25 cellular contexts compared by ENCODE assay signal in genomic region chr3:65999606-66000005, GRCh38. TPM values are rescaled to one million over a fixed set of nuclear protein-coding genes. Genes with fewer than 3 reads are reported as not detected.
DNase-seq lines count a peak whose midpoint lies in the region; ATAC-seq and TF ChIP-seq lines count a peak whose summit lies in the region.
"Had no signal": no experiment of that assay in that cellular context is flagged by ENCODE, and none has a peak within 500 bp of the region (broad histone marks: within the 10 kb centered on the region; RNA-seq: fewer than 3 reads in every experiment).

No MANE protein-coding gene starts in this region.

- WGBS in liver = 47% methylated on average over 8 of the region's 8 CpGs
- WGBS in stomach, 5 donors = 33 to 61% (median 49%) methylated on average over 8 of the region's 8 CpGs
- 84% methylated on average over 8 of the region's 8 CpGs for WGBS in suprapubic skin

- H3K27ac ChIP-seq in HUES6 (ENCODE audit: low read depth, low read length) = peak overlapping the region; percentile 41; the same call in 1 of the 2 replicates
- peak overlapping the region; percentile 26 to 64 for H3K27ac ChIP-seq in liver (ENCODE audit: low read depth in 1 of 2, low read length in 2 of 2)
- peak overlapping the region in 4 of 5 donors; percentile 42 to 66 (median 60) for H3K27ac ChIP-seq in stomach
- H3K27ac ChIP-seq in suprapubic skin = no peak overlapping the region
- H3K27ac ChIP-seq: BLaER1, GM23248, Peyer's patch had no signal

- TF ChIP-seq RAD21 in liver (IDR thresholded peaks at IDR 0.05) = peak; percentile 34 to 59

- H3K27me3 ChIP-seq in HUES6 (ENCODE audit: control insufficient read depth, insufficient read depth, low read length) (no peaks in the 10 kb centered on the region), liver (ENCODE audit: control insufficient read depth in 4 of 4, insufficient read depth in 4 of 4, low read length in 3 of 4) (no peaks in the 10 kb centered on the region), stomach (no peaks in the 10 kb centered on the region), suprapubic skin (no peaks in the 10 kb centered on the region)
- H3K27me3 ChIP-seq: BLaER1, MG63, Peyer's patch had no signal

- TF ChIP-seq CTCF in epithelial cell of proximal tubule (conservative IDR thresholded peaks at IDR 0.05; ENCODE audit: low read depth, low read length) (no peak), liver (IDR thresholded peaks at IDR 0.05; ENCODE audit: low read depth, low read length, missing input control) (no peak), stomach (IDR thresholded peaks at IDR 0.05) (no peak), suprapubic skin (IDR thresholded peaks at IDR 0.05) (no peak)

- H3K4me1 ChIP-seq in HUES6 (ENCODE audit: control insufficient read depth, insufficient read depth, low read length) (peaks cover 37% of the 10 kb centered on the region), liver (ENCODE audit: control insufficient read depth in 4 of 4, insufficient read depth in 4 of 4, low read length in 3 of 4) (peaks cover 15 to 33% (median 19%) of the 10 kb centered on the region in 4 donors), stomach (peaks cover 5 to 53% (median 20%) of the 10 kb centered on the region in 4 donors), suprapubic skin (peaks cover 23% of the 10 kb centered on the region)
- H3K4me1 ChIP-seq: Peyer's patch had no signal

- H3K4me3 ChIP-seq in HUES6 (ENCODE audit: low read depth, low read length) = no peak overlapping the region
- H3K4me3 ChIP-seq in epithelial cell of proximal tubule (ENCODE audit: low read depth, low read length) = peak overlapping the region; percentile 41
- H3K4me3 ChIP-seq in liver (ENCODE audit: low read depth in 1 of 3, low read length in 3 of 3) = peak overlapping the region in 1 of 3 donors; percentile 45
- H3K4me3 ChIP-seq in stomach = no peak overlapping the region
- H3K4me3 ChIP-seq in suprapubic skin = no peak overlapping the region
- H3K4me3 ChIP-seq: BLaER1, GM12878, GM23248, MG63, Peyer's patch had no signal

- intact Hi-C loops in stomach (cut with DNase I; ENCODE audit: low total_unique reads) = no loop called here

- DNase-seq in epithelial cell of proximal tubule (ENCODE audit: low read depth) = peak; percentile 40
- no peak for DNase-seq in stomach
- DNase-seq in suprapubic skin (ENCODE audit: low spot score in 2 of 2) = no peak
- DNase-seq in NAMALWA (ENCODE audit: low spot score) = no peak
- DNase-seq: CD4-positive, alpha-beta memory T cell; DMS53; EL; GM23248; IMR-90; Kasumi-1; MG63; NCI-H1092; NCI-H1436 treated with DMSO at 0.1 percent for 48 hours; NCI-H2081; NCI-H510A; NCI-H748 treated with DMSO at 0.1 percent for 48 hours; NK-92 treated with Interleukin-12 subunit alpha and Interleukin-12 subunit beta, amount 100 ng/mL, for 24 hours; Peyer's patch had no signal

- TF ChIP-seq EP300 in stomach (IDR thresholded peaks at IDR 0.05) = no peak
- no peak for TF ChIP-seq EP300 in suprapubic skin (IDR thresholded peaks at IDR 0.05)

- H3K9ac ChIP-seq in HUES6 (ENCODE audit: low read length) (no peak overlapping the region), liver (ENCODE audit: low read depth in 1 of 2, low read length in 2 of 2) (peak overlapping the region in 1 of 2 donors; percentile 17)
- H3K9ac ChIP-seq: BLaER1, GM23248 had no signal

- TF ChIP-seq POLR2A in stomach (IDR thresholded peaks at IDR 0.05) = no peak
- no peak for TF ChIP-seq POLR2A in suprapubic skin (IDR thresholded peaks at IDR 0.05)

- ATAC-seq in HG02973 (IDR thresholded peaks at IDR 0.05; ENCODE audit: unreplicated experiment) = no peak
- ATAC-seq in GM21528 (IDR thresholded peaks at IDR 0.05; ENCODE audit: low FRiP score, unreplicated experiment) = no peak
- ATAC-seq: GM12878, Right ventricle myocardium inferior had no signal

- H3K36me3 ChIP-seq in HUES6 (ENCODE audit: control insufficient read depth, insufficient read depth, low read length) (0 out of 2 replicates have a peak, but pooled peaks cover 4% of the 10 kb centered on the region), liver (ENCODE audit: control insufficient read depth in 4 of 4, insufficient read depth in 3 of 4, low read depth in 1 of 4, low read length in 3 of 4) (no peaks in the 10 kb centered on the region), stomach (no peaks in the 10 kb centered on the region), suprapubic skin (no peaks in the 10 kb centered on the region)
- H3K36me3 ChIP-seq: MG63, Peyer's patch had no signal

- H3K9me3 ChIP-seq in HUES6 (ENCODE audit: control insufficient read depth, insufficient read depth, low read depth, low read length) (no peaks in the 10 kb centered on the region), liver (ENCODE audit: control insufficient read depth in 4 of 4, low read length in 3 of 4) (no peaks in the 10 kb centered on the region), stomach (no peaks in the 10 kb centered on the region), suprapubic skin (no peaks in the 10 kb centered on the region)
- H3K9me3 ChIP-seq: BLaER1, MG63, Peyer's patch had no signal

TF ChIP-seq in liver, 16 proteins besides CTCF, POLR2A, EP300 and RAD21:
- TF ChIP-seq YY1 (IDR thresholded peaks at IDR 0.05) (peak; percentile 48), HNF4A (conservative IDR thresholded peaks at IDR 0.05) (peak; percentile 52 to 60), FOXA1 (IDR thresholded peaks at IDR 0.05) (no peak), RXRA (IDR thresholded peaks at IDR 0.05) (peak; percentile 54 to 60), SP1 (IDR thresholded peaks at IDR 0.05) (peak; percentile 86), EGR1 (IDR thresholded peaks at IDR 0.05; ENCODE audit: low read depth in 2 of 2) (no peak), MAX (IDR thresholded peaks at IDR 0.05) (peak; percentile 16), HNF4G (IDR thresholded peaks at IDR 0.05) (no peak), ATF3 (IDR thresholded peaks at IDR 0.05) (peak; percentile 86), FOXA2 (IDR thresholded peaks at IDR 0.05) (peak; percentile 29), JUND (IDR thresholded peaks at IDR 0.05) (peak; percentile 28 to 34), TAF1 (conservative IDR thresholded peaks at IDR 0.05) (peak; percentile 38), ZBTB33 (IDR thresholded peaks at IDR 0.05) (peak; percentile 53)
TF ChIP-seq in liver: peak in this region for 10.

RNA-seq across cellular contexts. Expression of gene MAGI1, which starts 39.1 kb away (rescaled TPM):
- 9.6 and 10.9 TPM in 2 replicates for total RNA-seq in epithelial cell of proximal tubule
- 10 to 100 TPM; 18.1 to 68.8 TPM for total RNA-seq in liver
- polyA plus RNA-seq in liver = 1 to 10 TPM; 9.6 to 9.9 TPM
- 100 to 1,000 TPM in 3 of 5 donors, 10 to 100 TPM in 2; 83.9 to 237 (median 105) TPM for total RNA-seq in stomach
- polyA plus RNA-seq in stomach = 10 to 100 TPM in 2 of 3 donors, 1 to 10 TPM in 1; 5.7 to 14.7 (median 14.5) TPM
- 10 to 100 TPM; 37.9 to 71.5 (median 48.6) TPM for total RNA-seq in suprapubic skin
- polyA plus RNA-seq: CD4-positive, alpha-beta memory T cell had no signal
